Comparison of ENCODE assay signal across 22 cellular contexts in the genomic region with DNA sequence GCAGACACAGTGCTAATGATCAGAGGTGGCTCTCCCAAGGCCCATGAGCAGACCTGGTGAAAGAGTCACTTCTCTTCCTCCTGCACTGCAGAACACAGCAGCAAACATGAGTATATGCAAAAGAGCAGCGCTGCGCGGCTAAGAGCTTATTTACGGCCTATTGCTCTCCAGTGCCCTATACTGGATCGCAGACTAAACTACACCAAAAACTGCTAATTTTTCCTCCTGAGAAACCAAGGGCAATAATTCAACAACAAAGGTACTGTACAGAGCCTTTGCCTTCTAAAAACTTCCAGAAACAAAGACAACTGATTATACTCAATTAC.
DNase-seq lines count a peak whose midpoint lies in the region; ATAC-seq, FAIRE-seq and TF ChIP-seq lines count a peak whose summit lies in the region.
"Had no signal": no experiment of that assay in that cellular context is flagged by ENCODE, and none has a peak within 500 bp of the region (broad histone marks: within the 10 kb centered on the region; RNA-seq: fewer than 3 reads in every experiment).

No MANE protein-coding gene starts in this region.

- no peak overlapping the region for H2BK15ac ChIP-seq in mesendoderm (replicated peaks; ENCODE audit: low read depth)

- no peak for ATAC-seq in K562
- no peak for ATAC-seq in activated T-cell treated with anti-CD3 and anti-CD28 coated beads, Interleukin-2, amount 50 U/mL, for 4 hours
- ATAC-seq: GM12878 had no signal

- H3K36me3 Mint-ChIP-seq in activated T-cell treated with anti-CD3 and anti-CD28 coated beads, Interleukin-2, amount 50 U/mL, for 4 hours (ENCODE audit: insufficient read depth) = no peaks in the 10 kb centered on the region

- intact Hi-C loops in K562 (cut with micrococcal nuclease) = no loop called here
- intact Hi-C loops in transverse colon (cut with DNase I; ENCODE audit: low total_unique reads) = no loop called here

- no peak overlapping the region for H2AFZ ChIP-seq in K562 (ENCODE audit: low read depth, low read length)

- no peaks in the 10 kb centered on the region for H3K79me1 ChIP-seq in mesendoderm (ENCODE audit: low read length)

- BruUV-seq in K562 (replicated peaks; lab: Mats Ljungman, UMichigan) = no TSS peak

- no peak overlapping the region for H2AK5ac ChIP-seq in mesendoderm (ENCODE audit: low read length)

- no peaks in the 10 kb centered on the region for H3K79me2 ChIP-seq in K562 (ENCODE audit: control insufficient read depth, insufficient read depth, low read length)
- no peaks in the 10 kb centered on the region for H3K79me2 ChIP-seq in mesendoderm (ENCODE audit: control insufficient read depth, insufficient read depth, low read length)

- CTCF ChIA-PET in K562 (lab: Yijun Ruan, JAX; ENCODE audit: low intra/inter-chr PET ratio) = no interaction called here

- no peaks in the 10 kb centered on the region for H3K9me1 ChIP-seq in K562 (ENCODE audit: control insufficient read depth, insufficient read depth, low read length)

- H3K4ac ChIP-seq in mesendoderm (ENCODE audit: low read depth, low read length) = no peak overlapping the region

- no peak for TF ChIP-seq RAD21 in K562 (CRISPR knock-in tag; conservative IDR thresholded peaks at IDR 0.05 in 1 of 2, IDR thresholded peaks at IDR 0.05 in 1 of 2)

- 4% methylated on average over 5 of the region's 5 CpGs for WGBS in K562 (ENCODE audit: insufficient coverage, low coverage, missing lambda C conversion rate)
- WGBS in mesendoderm (ENCODE audit: extremely low coverage, insufficient coverage, low lambda C conversion rate) = no CpG with 5 or more reads among the region's 5 CpGs
- 79 to 88% methylated on average over 5 of the region's 5 CpGs for WGBS in transverse colon (ENCODE audit: low coverage in 1 of 2), 2 donors

- no peak overlapping the region for H4K8ac ChIP-seq in mesendoderm (ENCODE audit: low read depth, low read length)

- no peak overlapping the region for H3K56ac ChIP-seq in mesendoderm (ENCODE audit: low read length)

- H3K4me2 ChIP-seq in K562 (ENCODE audit: insufficient read depth, low read length) = no peak overlapping the region
- no peak overlapping the region for H3K4me2 ChIP-seq in mesendoderm (ENCODE audit: low read length)

- H3K27ac ChIP-seq in K562 (ENCODE audit: extremely low read depth, low read depth, low read length) = no peak overlapping the region
- no peak overlapping the region for H3K27ac ChIP-seq in mesendoderm (ENCODE audit: low read depth, low read length)
- no peak overlapping the region for H3K27ac ChIP-seq in transverse colon
- H3K27ac ChIP-seq: 22Rv1 had no signal

- no peaks in the 10 kb centered on the region for H3K27me3 Mint-ChIP-seq in activated T-cell treated with anti-CD3 and anti-CD28 coated beads, Interleukin-2, amount 50 U/mL, for 4 hours (ENCODE audit: low read depth)
- H3K27me3 Mint-ChIP-seq: B cell; CD4-positive, alpha-beta T cell had no signal

- no peak overlapping the region for H2BK5ac ChIP-seq in mesendoderm (ENCODE audit: low read length)

- no peak overlapping the region for H3K4me3 ChIP-seq in K562
- no peak overlapping the region for H3K4me3 ChIP-seq in mesendoderm (ENCODE audit: low read length)
- H3K4me3 ChIP-seq in transverse colon = no peak overlapping the region
- H3K4me3 ChIP-seq: GM12878 had no signal

- no peak overlapping the region for H4K5ac ChIP-seq in mesendoderm (ENCODE audit: low read length)

- H3K9ac ChIP-seq in K562 (ENCODE audit: insufficient read depth in 1 of 2, low read depth in 2 of 2, low read length in 2 of 2) = no peak overlapping the region
- H3K9ac ChIP-seq in mesendoderm (ENCODE audit: low read length) = no peak overlapping the region

- DNase-seq in NCI-H146 (lab: John Stamatoyannopoulos, UW) (peak; percentile 73), NCI-H146 treated with DMSO at 0.1 percent for 48 hours (lab: John Stamatoyannopoulos, UW; ENCODE audit: unreplicated experiment) (no peak), NCI-H526 treated with DMSO at 0.1 percent for 48 hours (lab: John Stamatoyannopoulos, UW) (peak; percentile 28), K562 (ENCODE audit: extremely low read depth in 1 of 4, low spot score in 3 of 4) (no peak), mesendoderm (peak; percentile 45), transverse colon (no peak), mesenteric fat pad (ENCODE audit: low spot score) (no peak)
- DNase-seq in activated T-cell treated with anti-CD3 and anti-CD28 coated beads, Interleukin-2, amount 50 U/mL, for 4 hours = no peak
- DNase-seq: CD4-positive, alpha-beta T cell; GDM1; GOT3; HFFc6; Karpas-422; NCI-H1105; NCI-H1930; NK-92 treated with Interleukin-12 subunit alpha and Interleukin-12 subunit beta, amount 100 ng/mL, for 24 hours; OCI-M1 had no signal

- POLR2A ChIA-PET in K562 (lab: Yijun Ruan, JAX) = no interaction called here

- H3K36me3 ChIP-seq in K562 (ENCODE audit: control insufficient read depth, insufficient read depth, low read length) (no peaks in the 10 kb centered on the region), mesendoderm (ENCODE audit: control insufficient read depth, insufficient read depth, low read length) (no peaks in the 10 kb centered on the region), transverse colon (no peaks in the 10 kb centered on the region)

- H3K27me3 ChIP-seq in K562 (ENCODE audit: control insufficient read depth in 2 of 2, insufficient read depth in 2 of 2, low read length in 2 of 2) (no peaks in the 10 kb centered on the region), mesendoderm (ENCODE audit: insufficient read depth, low read length, poor library complexity) (no peaks in the 10 kb centered on the region), transverse colon (no peaks in the 10 kb centered on the region)

- no peak overlapping the region for H2BK120ac ChIP-seq in mesendoderm (ENCODE audit: low read depth, low read length)

- TF ChIP-seq CTCF in K562 (IDR thresholded peaks at IDR 0.05 in 2 of 3, conservative IDR thresholded peaks at IDR 0.05 in 1 of 3; ENCODE audit: insufficient read depth in 2 of 3, low read depth in 1 of 3, low read length in 3 of 3) = no peak
- TF ChIP-seq CTCF in transverse colon (IDR thresholded peaks at IDR 0.05) = no peak

- in situ Hi-C loops in K562 (cut with MboI) = no loop called here
- in situ Hi-C loops in transverse colon (cut with MboI; ENCODE audit: low pct_ligation_motif_present in 1 of 4, low pct_unique_long_range_greater_than_20kb in 1 of 4, low sequenced_read_pairs in 3 of 4) = no loop called here

- H3K18ac ChIP-seq in mesendoderm (ENCODE audit: low read length) = no peak overlapping the region

- no peak for TF ChIP-seq EP300 in K562 (IDR thresholded peaks at IDR 0.05; ENCODE audit: low read length)
- no peak for TF ChIP-seq EP300 in transverse colon (IDR thresholded peaks at IDR 0.05; ENCODE audit: low read depth)

- TF ChIP-seq POLR2A in K562 (conservative IDR thresholded peaks at IDR 0.05) = no peak
- no peak for TF ChIP-seq POLR2A in transverse colon (IDR thresholded peaks at IDR 0.05)

- no peak for FAIRE-seq in K562 (lab: Jason Lieb, UNC)
- FAIRE-seq: D721Med, GM12878, GM18507 had no signal

- no peaks in the 10 kb centered on the region for H3K4me1 ChIP-seq in K562 (replicated peaks in 1 of 2; ENCODE audit: control insufficient read depth in 2 of 2, insufficient read depth in 2 of 2, low read length in 2 of 2)
- H3K4me1 ChIP-seq in mesendoderm (ENCODE audit: control insufficient read depth, low read depth, low read length) = no peaks in the 10 kb centered on the region
- H3K4me1 ChIP-seq in transverse colon = no peaks in the 10 kb centered on the region

- peaks cover 13% of the 10 kb centered on the region for H3K9me3 Mint-ChIP-seq in activated T-cell treated with anti-CD3 and anti-CD28 coated beads, Interleukin-2, amount 50 U/mL, for 4 hours
- H3K9me3 Mint-ChIP-seq: CD4-positive, alpha-beta T cell had no signal

- H3K23ac ChIP-seq in mesendoderm (ENCODE audit: low read length) = no peak overlapping the region

- no peaks in the 10 kb centered on the region for H3K4me1 Mint-ChIP-seq in activated T-cell treated with anti-CD3 and anti-CD28 coated beads, Interleukin-2, amount 50 U/mL, for 4 hours (ENCODE audit: low read depth)
- H3K4me1 Mint-ChIP-seq: B cell had no signal

- H4K20me1 ChIP-seq in K562 (replicated peaks; ENCODE audit: control insufficient read depth, insufficient read depth, low read length) = no peaks in the 10 kb centered on the region

- no peak overlapping the region for H3K4me3 Mint-ChIP-seq in activated T-cell treated with anti-CD3 and anti-CD28 coated beads, Interleukin-2, amount 50 U/mL, for 4 hours
- H3K4me3 Mint-ChIP-seq: B cell; CD4-positive, alpha-beta T cell; HFFc6 had no signal

- no peaks in the 10 kb centered on the region for H3K9me3 ChIP-seq in K562 (replicated peaks; ENCODE audit: control insufficient read depth, insufficient read depth, low read depth, low read length)
- H3K9me3 ChIP-seq in transverse colon = no peaks in the 10 kb centered on the region

TF ChIP-seq in K562, 482 proteins besides CTCF, POLR2A, EP300 and RAD21 (continues in another document):
- TF ChIP-seq ZNF23 (CRISPR knock-in tag; IDR thresholded peaks at IDR 0.05) = no peak

Comparison
In these comparisons a context has a peak if more than half of its experiments do, and no peak if none do; other contexts are left out.
1. DNase-seq: peak in NCI-H146 (single experiment), NCI-H526 treated with DMSO at 0.1 percent for 48 hours (single experiment) and mesendoderm (single experiment); none in NCI-H146 treated with DMSO at 0.1 percent for 48 hours (single experiment), K562 (0 of 4), transverse colon (single experiment), mesenteric fat pad (single experiment) and activated T-cell treated with anti-CD3 and anti-CD28 coated beads, Interleukin-2, amount 50 U/mL, for 4 hours (single experiment).